8 cellular contexts compared by ENCODE assay signal in genomic region chr9:95494022-95494415, GRCh38. TPM values are rescaled to one million over a fixed set of nuclear protein-coding genes. Genes with fewer than 3 reads are reported as not detected.
DNase-seq lines count a peak whose midpoint lies in the region; ATAC-seq and TF ChIP-seq lines count a peak whose summit lies in the region.

No MANE protein-coding gene starts in this region.

- ATAC-seq in GM19035 (IDR thresholded peaks at IDR 0.05; ENCODE audit: unreplicated experiment) = peak; percentile 43
- ATAC-seq in GM21786 (IDR thresholded peaks at IDR 0.05; ENCODE audit: unreplicated experiment) = no peak
- ATAC-seq in HG03521 (IDR thresholded peaks at IDR 0.05; ENCODE audit: unreplicated experiment) = no peak
- no peak for ATAC-seq in GM19328 (IDR thresholded peaks at IDR 0.05; ENCODE audit: unreplicated experiment)
- no peak for ATAC-seq in left lobe of liver

- no peaks in the 10 kb centered on the region for H3K9me3 ChIP-seq in Loucy (ENCODE audit: insufficient read depth, low read depth, low read length)
- no peaks in the 10 kb centered on the region for H3K9me3 ChIP-seq in WERI-Rb-1 (ENCODE audit: severe bottlenecking)
- H3K9me3 ChIP-seq in hepatocyte (ENCODE audit: low read depth) = no peaks in the 10 kb centered on the region

- 74% methylated on average over 26 of the region's 26 CpGs for WGBS in hepatocyte (ENCODE audit: low lambda C conversion rate, missing lambda C conversion rate)

- H3K36me3 ChIP-seq in Loucy (ENCODE audit: insufficient read depth, low read length) = no peaks in the 10 kb centered on the region
- H3K36me3 ChIP-seq in WERI-Rb-1 = no peaks in the 10 kb centered on the region
- no peaks in the 10 kb centered on the region for H3K36me3 ChIP-seq in hepatocyte (replicated peaks; ENCODE audit: insufficient read depth, low read depth)

- H3K4me1 ChIP-seq in Loucy (ENCODE audit: insufficient read depth, low read length, poor library complexity, severe bottlenecking) (peaks cover 40% of the 10 kb centered on the region), hepatocyte (ENCODE audit: insufficient read depth) (peaks cover 61% of the 10 kb centered on the region)

- H3F3A ChIP-seq in Loucy (ENCODE audit: low read depth) = peaks cover 11% of the 10 kb centered on the region; the same call in 1 of the 2 replicates

- H3K4me2 ChIP-seq in Loucy (ENCODE audit: low read depth, low read length, poor library complexity, severe bottlenecking) = peak overlapping the region; percentile 99
- H3K4me2 ChIP-seq in hepatocyte = peak overlapping the region; percentile 72

- TF ChIP-seq CTCF in Loucy (conservative IDR thresholded peaks at IDR 0.05; ENCODE audit: low read length) (no peak), WERI-Rb-1 (IDR thresholded peaks at IDR 0.05; ENCODE audit: low read depth, low read length) (no peak), hepatocyte (IDR thresholded peaks at IDR 0.05; ENCODE audit: poor library complexity) (no peak)

- DNase-seq in WERI-Rb-1 (peak; percentile 92), hepatocyte (ENCODE audit: low spot score) (no peak), left lobe of liver (ENCODE audit: low spot score) (no peak)

- peak overlapping the region; percentile 79 for H3K9ac ChIP-seq in Loucy (ENCODE audit: low read depth, low read length, poor library complexity, severe bottlenecking)

- H4K20me1 ChIP-seq in Loucy (ENCODE audit: insufficient read depth, low read length, poor library complexity, severe bottlenecking) = no peaks in the 10 kb centered on the region
- H4K20me1 ChIP-seq in hepatocyte (ENCODE audit: insufficient read depth, poor library complexity, severe bottlenecking) = peaks cover 96% of the 10 kb centered on the region

- H3K4me3 ChIP-seq in Loucy (ENCODE audit: low read length, poor library complexity, severe bottlenecking) (peak overlapping the region; percentile 75), WERI-Rb-1 (ENCODE audit: low read depth, low read length) (peak overlapping the region; percentile 75), hepatocyte (no peak overlapping the region)

- H3K27me3 ChIP-seq in Loucy (ENCODE audit: insufficient read depth, low read length, poor library complexity, severe bottlenecking) = no peaks in the 10 kb centered on the region
- no peaks in the 10 kb centered on the region for H3K27me3 ChIP-seq in WERI-Rb-1 (ENCODE audit: insufficient read depth, low read depth, severe bottlenecking)
- H3K27me3 ChIP-seq in hepatocyte = no peaks in the 10 kb centered on the region

- H3K27ac ChIP-seq in WERI-Rb-1 (peak overlapping the region; percentile 92), hepatocyte (peak overlapping the region; percentile 78)

- H3K79me2 ChIP-seq in Loucy (ENCODE audit: insufficient read depth, low read length) = peaks cover 8% of the 10 kb centered on the region; the same call in 1 of the 2 replicates
- peaks cover 100% of the 10 kb centered on the region for H3K79me2 ChIP-seq in hepatocyte

- H2AFZ ChIP-seq in Loucy (ENCODE audit: low read length) (peak overlapping the region; percentile 76), hepatocyte (no peak overlapping the region)

- H3K9me2 ChIP-seq in Loucy (replicated peaks; ENCODE audit: low read depth, low read length) (no peaks in the 10 kb centered on the region), hepatocyte (replicated peaks; ENCODE audit: insufficient read depth) (no peaks in the 10 kb centered on the region)

RNA-seq across cellular contexts. Expression of gene PTCH1, which starts 22.8 kb away (rescaled TPM):
- 29.7 and 36.8 TPM in 2 replicates for total RNA-seq in hepatocyte
- polyA plus RNA-seq in hepatocyte = 36.0 and 44.1 TPM in 2 replicates
- total RNA-seq in left lobe of liver = 7.0 TPM
